Comparison of ENCODE assay signal across 1 cellular context in the genomic region with DNA sequence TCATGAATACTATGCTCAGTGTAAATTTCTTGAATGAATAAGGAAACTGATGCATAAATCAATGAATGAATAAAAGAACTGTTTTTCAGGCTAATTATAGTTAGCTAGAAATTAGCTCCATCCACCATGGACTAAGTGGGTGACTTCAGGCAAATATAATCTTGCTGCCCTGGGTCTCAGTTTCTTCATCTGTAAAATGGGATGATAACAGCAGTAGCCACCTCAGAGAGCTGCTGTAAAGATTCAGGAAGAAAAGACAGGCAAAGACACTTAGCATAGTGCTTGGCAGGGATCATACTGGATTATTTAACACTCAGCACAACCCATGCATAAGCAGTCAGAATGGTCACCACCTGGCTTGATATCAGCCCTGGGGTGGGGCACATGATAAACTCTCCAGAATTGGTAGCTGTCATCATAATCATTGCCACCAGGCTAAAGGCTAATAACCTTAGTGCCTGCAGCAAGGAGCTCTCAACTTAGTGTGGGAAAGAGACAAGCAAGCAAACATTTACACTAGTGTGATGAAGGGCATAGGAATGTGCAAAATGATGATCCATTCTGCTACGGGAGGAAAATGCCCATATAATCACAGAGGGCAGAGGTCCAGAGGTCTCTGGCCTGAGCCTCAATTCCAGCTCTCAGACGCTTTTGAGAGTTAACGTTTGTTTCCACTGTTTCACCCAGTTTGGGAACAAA.
TF ChIP-seq lines count a peak whose summit lies in the region.

No MANE protein-coding gene starts in this region.

TF ChIP-seq in HepG2, 621 proteins besides CTCF, POLR2A, EP300 and RAD21 (continued from another document and continues in another):
- TF ChIP-seq, protein P1, sequence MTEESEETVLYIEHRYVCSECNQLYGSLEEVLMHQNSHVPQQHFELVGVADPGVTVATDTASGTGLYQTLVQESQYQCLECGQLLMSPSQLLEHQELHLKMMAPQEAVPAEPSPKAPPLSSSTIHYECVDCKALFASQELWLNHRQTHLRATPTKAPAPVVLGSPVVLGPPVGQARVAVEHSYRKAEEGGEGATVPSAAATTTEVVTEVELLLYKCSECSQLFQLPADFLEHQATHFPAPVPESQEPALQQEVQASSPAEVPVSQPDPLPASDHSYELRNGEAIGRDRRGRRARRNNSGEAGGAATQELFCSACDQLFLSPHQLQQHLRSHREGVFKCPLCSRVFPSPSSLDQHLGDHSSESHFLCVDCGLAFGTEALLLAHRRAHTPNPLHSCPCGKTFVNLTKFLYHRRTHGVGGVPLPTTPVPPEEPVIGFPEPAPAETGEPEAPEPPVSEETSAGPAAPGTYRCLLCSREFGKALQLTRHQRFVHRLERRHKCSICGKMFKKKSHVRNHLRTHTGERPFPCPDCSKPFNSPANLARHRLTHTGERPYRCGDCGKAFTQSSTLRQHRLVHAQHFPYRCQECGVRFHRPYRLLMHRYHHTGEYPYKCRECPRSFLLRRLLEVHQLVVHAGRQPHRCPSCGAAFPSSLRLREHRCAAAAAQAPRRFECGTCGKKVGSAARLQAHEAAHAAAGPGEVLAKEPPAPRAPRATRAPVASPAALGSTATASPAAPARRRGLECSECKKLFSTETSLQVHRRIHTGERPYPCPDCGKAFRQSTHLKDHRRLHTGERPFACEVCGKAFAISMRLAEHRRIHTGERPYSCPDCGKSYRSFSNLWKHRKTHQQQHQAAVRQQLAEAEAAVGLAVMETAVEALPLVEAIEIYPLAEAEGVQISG (CRISPR knock-in tag; IDR thresholded peaks at IDR 0.05), result no peak
- TF ChIP-seq GABPA (IDR thresholded peaks at IDR 0.05; ENCODE audit: low read depth, low read length) (no peak), GABPA (CRISPR knock-in tag; IDR thresholded peaks at IDR 0.05; ENCODE audit: low read depth) (no peak), ARHGAP35 (CRISPR knock-in tag; IDR thresholded peaks at IDR 0.05; ENCODE audit: borderline replicate concordance) (no peak), POGZ (CRISPR knock-in tag; IDR thresholded peaks at IDR 0.05) (no peak), HMG20B (CRISPR knock-in tag; conservative IDR thresholded peaks at IDR 0.05) (no peak), MNT (IDR thresholded peaks at IDR 0.05) (no peak), CBX1 (IDR thresholded peaks at IDR 0.05; ENCODE audit: low read depth) (no peak), SIN3B (IDR thresholded peaks at IDR 0.05; ENCODE audit: low read length) (no peak), ZNF530 (CRISPR knock-in tag; IDR thresholded peaks at IDR 0.05; ENCODE audit: low read depth) (no peak), ZNF12 (CRISPR knock-in tag; IDR thresholded peaks at IDR 0.05) (peak; percentile 87), FOXP4 (CRISPR knock-in tag; IDR thresholded peaks at IDR 0.05) (peak; percentile 46; the same call in 1 of the 2 replicates), ZNF333 (CRISPR knock-in tag; IDR thresholded peaks at IDR 0.05; ENCODE audit: borderline replicate concordance) (no peak), IRF2 (CRISPR knock-in tag; IDR thresholded peaks at IDR 0.05) (peak; percentile 76), TSC22D2 (CRISPR knock-in tag; IDR thresholded peaks at IDR 0.05; ENCODE audit: borderline replicate concordance) (no peak), ERF (CRISPR knock-in tag; IDR thresholded peaks at IDR 0.05) (no peak), ZNF784 (CRISPR knock-in tag; IDR thresholded peaks at IDR 0.05; ENCODE audit: borderline replicate concordance) (no peak), TAF1 (CRISPR knock-in tag; IDR thresholded peaks at IDR 0.05) (no peak), KLF6 (CRISPR knock-in tag; IDR thresholded peaks at IDR 0.05) (no peak), ATF1 (CRISPR knock-in tag; IDR thresholded peaks at IDR 0.05) (no peak), ZNF772 (CRISPR knock-in tag; IDR thresholded peaks at IDR 0.05) (no peak), ARID5B (CRISPR knock-in tag; IDR thresholded peaks at IDR 0.05) (peak; percentile 89), ZNF713 (CRISPR knock-in tag; IDR thresholded peaks at IDR 0.05) (no peak), ZNF484 (CRISPR knock-in tag; IDR thresholded peaks at IDR 0.05; ENCODE audit: borderline replicate concordance, low read depth) (no peak), ZBTB42 (CRISPR knock-in tag; IDR thresholded peaks at IDR 0.05) (no peak), TOPORS (CRISPR knock-in tag; IDR thresholded peaks at IDR 0.05) (no peak), ZFY (CRISPR knock-in tag; IDR thresholded peaks at IDR 0.05) (no peak), CBX2 (IDR thresholded peaks at IDR 0.05; ENCODE audit: low read depth, low read length) (no peak), CBX2 (CRISPR knock-in tag; IDR thresholded peaks at IDR 0.05; ENCODE audit: low read depth) (no peak), ZSCAN22 (CRISPR knock-in tag; IDR thresholded peaks at IDR 0.05) (no peak)
- TF ChIP-seq, protein P2, sequence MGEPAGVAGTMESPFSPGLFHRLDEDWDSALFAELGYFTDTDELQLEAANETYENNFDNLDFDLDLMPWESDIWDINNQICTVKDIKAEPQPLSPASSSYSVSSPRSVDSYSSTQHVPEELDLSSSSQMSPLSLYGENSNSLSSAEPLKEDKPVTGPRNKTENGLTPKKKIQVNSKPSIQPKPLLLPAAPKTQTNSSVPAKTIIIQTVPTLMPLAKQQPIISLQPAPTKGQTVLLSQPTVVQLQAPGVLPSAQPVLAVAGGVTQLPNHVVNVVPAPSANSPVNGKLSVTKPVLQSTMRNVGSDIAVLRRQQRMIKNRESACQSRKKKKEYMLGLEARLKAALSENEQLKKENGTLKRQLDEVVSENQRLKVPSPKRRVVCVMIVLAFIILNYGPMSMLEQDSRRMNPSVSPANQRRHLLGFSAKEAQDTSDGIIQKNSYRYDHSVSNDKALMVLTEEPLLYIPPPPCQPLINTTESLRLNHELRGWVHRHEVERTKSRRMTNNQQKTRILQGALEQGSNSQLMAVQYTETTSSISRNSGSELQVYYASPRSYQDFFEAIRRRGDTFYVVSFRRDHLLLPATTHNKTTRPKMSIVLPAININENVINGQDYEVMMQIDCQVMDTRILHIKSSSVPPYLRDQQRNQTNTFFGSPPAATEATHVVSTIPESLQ (CRISPR knock-in tag; conservative IDR thresholded peaks at IDR 0.05), result no peak
- TF ChIP-seq, protein P3, sequence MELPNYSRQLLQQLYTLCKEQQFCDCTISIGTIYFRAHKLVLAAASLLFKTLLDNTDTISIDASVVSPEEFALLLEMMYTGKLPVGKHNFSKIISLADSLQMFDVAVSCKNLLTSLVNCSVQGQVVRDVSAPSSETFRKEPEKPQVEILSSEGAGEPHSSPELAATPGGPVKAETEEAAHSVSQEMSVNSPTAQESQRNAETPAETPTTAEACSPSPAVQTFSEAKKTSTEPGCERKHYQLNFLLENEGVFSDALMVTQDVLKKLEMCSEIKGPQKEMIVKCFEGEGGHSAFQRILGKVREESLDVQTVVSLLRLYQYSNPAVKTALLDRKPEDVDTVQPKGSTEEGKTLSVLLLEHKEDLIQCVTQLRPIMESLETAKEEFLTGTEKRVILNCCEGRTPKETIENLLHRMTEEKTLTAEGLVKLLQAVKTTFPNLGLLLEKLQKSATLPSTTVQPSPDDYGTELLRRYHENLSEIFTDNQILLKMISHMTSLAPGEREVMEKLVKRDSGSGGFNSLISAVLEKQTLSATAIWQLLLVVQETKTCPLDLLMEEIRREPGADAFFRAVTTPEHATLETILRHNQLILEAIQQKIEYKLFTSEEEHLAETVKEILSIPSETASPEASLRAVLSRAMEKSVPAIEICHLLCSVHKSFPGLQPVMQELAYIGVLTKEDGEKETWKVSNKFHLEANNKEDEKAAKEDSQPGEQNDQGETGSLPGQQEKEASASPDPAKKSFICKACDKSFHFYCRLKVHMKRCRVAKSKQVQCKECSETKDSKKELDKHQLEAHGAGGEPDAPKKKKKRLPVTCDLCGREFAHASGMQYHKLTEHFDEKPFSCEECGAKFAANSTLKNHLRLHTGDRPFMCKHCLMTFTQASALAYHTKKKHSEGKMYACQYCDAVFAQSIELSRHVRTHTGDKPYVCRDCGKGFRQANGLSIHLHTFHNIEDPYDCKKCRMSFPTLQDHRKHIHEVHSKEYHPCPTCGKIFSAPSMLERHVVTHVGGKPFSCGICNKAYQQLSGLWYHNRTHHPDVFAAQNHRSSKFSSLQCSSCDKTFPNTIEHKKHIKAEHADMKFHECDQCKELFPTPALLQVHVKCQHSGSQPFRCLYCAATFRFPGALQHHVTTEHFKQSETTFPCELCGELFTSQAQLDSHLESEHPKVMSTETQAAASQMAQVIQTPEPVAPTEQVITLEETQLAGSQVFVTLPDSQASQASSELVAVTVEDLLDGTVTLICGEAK (IDR thresholded peaks at IDR 0.05), result no peak
- TF ChIP-seq, protein P3 (CRISPR knock-in tag; IDR thresholded peaks at IDR 0.05), result no peak
